ENCODE assay signal across 29 cellular contexts in genomic region chr16:82248257-82248656, GRCh38.
A peak's percentile ranks its signal among the peaks of the same experiment; 100 is the strongest.
DNase-seq lines count a peak whose midpoint lies in the region; ATAC-seq and TF ChIP-seq lines count a peak whose summit lies in the region.
"Had no signal": no experiment of that assay in that cellular context is flagged by ENCODE, and none has a peak within 500 bp of the region (broad histone marks: within the 10 kb centered on the region; RNA-seq: fewer than 3 reads in every experiment).

No MANE protein-coding gene starts in this region.

- H2BK12ac ChIP-seq in trophoblast cell (ENCODE audit: low read length): no peak overlapping the region

- H3K4me3 ChIP-seq in SK-N-MC: peak overlapping the region; percentile 55
- H3K4me3 ChIP-seq in trophoblast cell (ENCODE audit: low read depth, low read length): no peak overlapping the region
- no peak overlapping the region for H3K4me3 ChIP-seq in osteoblast (ENCODE audit: insufficient read depth, low read length)
- H3K4me3 ChIP-seq: A549; BLaER1; BLaER1 treated with 17β-estradiol and CSF1 and Interleukin-3, amounts not matched to agents 10 nM and 100 nM had no signal

- H3K27ac ChIP-seq in SK-N-MC: peak overlapping the region; percentile 94
- no peak overlapping the region for H3K27ac ChIP-seq in trophoblast cell (ENCODE audit: low read depth, low read length)
- H3K27ac ChIP-seq in osteoblast (ENCODE audit: low read depth, low read length): no peak overlapping the region
- H3K27ac ChIP-seq: 22Rv1; A549; BLaER1; BLaER1 treated with 17β-estradiol and CSF1 and Interleukin-3, amounts not matched to agents 10 nM and 100 nM; C4-2B had no signal

- no peak overlapping the region for H4K12ac ChIP-seq in trophoblast cell (ENCODE audit: low read depth, low read length)

- H3K27me3 ChIP-seq in trophoblast cell (ENCODE audit: insufficient read depth, low read length) (no peaks in the 10 kb centered on the region), osteoblast (ENCODE audit: insufficient read depth, low read length) (no peaks in the 10 kb centered on the region)
- H3K27me3 ChIP-seq: BE2C; BLaER1; BLaER1 treated with 17β-estradiol and CSF1 and Interleukin-3, amounts not matched to agents 10 nM and 100 nM had no signal

- no peak for ATAC-seq in HG03354 (IDR thresholded peaks at IDR 0.05; ENCODE audit: poor library complexity, severe bottlenecking, unreplicated experiment)
- ATAC-seq: A549; CD8-positive, alpha-beta T cell had no signal

- TF ChIP-seq CTCF in osteoblast (IDR thresholded peaks at IDR 0.05; ENCODE audit: extremely low read depth, low read depth, low read length): no peak

- H4K91ac ChIP-seq in trophoblast cell (ENCODE audit: low read depth, low read length): no peak overlapping the region

- no peaks in the 10 kb centered on the region for H3K79me1 ChIP-seq in trophoblast cell (ENCODE audit: low read length)

- H4K8ac ChIP-seq in trophoblast cell (ENCODE audit: low read depth, low read length): no peak overlapping the region

- no peak overlapping the region for H3K14ac ChIP-seq in trophoblast cell (ENCODE audit: low read length)

- no peaks in the 10 kb centered on the region for H4K20me1 ChIP-seq in osteoblast (ENCODE audit: insufficient read depth, low read length)
- H4K20me1 ChIP-seq: BLaER1; BLaER1 treated with 17β-estradiol and CSF1 and Interleukin-3, amounts not matched to agents 10 nM and 100 nM had no signal

- H3K79me2 ChIP-seq in trophoblast cell (ENCODE audit: control insufficient read depth, insufficient read depth, low read length, poor library complexity) (no peaks in the 10 kb centered on the region), osteoblast (ENCODE audit: insufficient read depth, low read length) (no peaks in the 10 kb centered on the region)

- H3K9me3 ChIP-seq in SK-N-MC (ENCODE audit: low read depth, low read length) (no peaks in the 10 kb centered on the region), trophoblast cell (ENCODE audit: insufficient read depth, low read depth, low read length) (no peaks in the 10 kb centered on the region), osteoblast (ENCODE audit: low read depth, low read length) (no peaks in the 10 kb centered on the region)
- H3K9me3 ChIP-seq: A549, BE2C, Caco-2 had no signal

- no peak overlapping the region for H3K4ac ChIP-seq in trophoblast cell (ENCODE audit: low read depth, low read length)

- H3K4me1 ChIP-seq in trophoblast cell (ENCODE audit: control insufficient read depth in 1 of 2, insufficient read depth in 2 of 2, low read length in 2 of 2): no peaks in the 10 kb centered on the region
- no peaks in the 10 kb centered on the region for H3K4me1 ChIP-seq in osteoblast (ENCODE audit: insufficient read depth, low read length)
- H3K4me1 ChIP-seq: A549, BE2C, BLaER1, Caco-2 had no signal

- H2BK5ac ChIP-seq in trophoblast cell (ENCODE audit: low read depth, low read length, poor library complexity): no peak overlapping the region

- no peak overlapping the region for H3K4me2 ChIP-seq in trophoblast cell (ENCODE audit: low read length)
- no peak overlapping the region for H3K4me2 ChIP-seq in osteoblast (ENCODE audit: insufficient read depth, low read length)
- H3K4me2 ChIP-seq: A549; BLaER1; BLaER1 treated with 17β-estradiol and CSF1 and Interleukin-3, amounts not matched to agents 10 nM and 100 nM had no signal

- H3K9ac ChIP-seq in SK-N-MC (ENCODE audit: insufficient read length): peak overlapping the region; percentile 53
- H3K9ac ChIP-seq in trophoblast cell (ENCODE audit: low read length): peak overlapping the region; percentile 29
- H3K9ac ChIP-seq: BLaER1; BLaER1 treated with 17β-estradiol and CSF1 and Interleukin-3, amounts not matched to agents 10 nM and 100 nM had no signal

- WGBS in trophoblast cell (ENCODE audit: extremely low coverage, insufficient coverage, insufficient read length): no CpG with 5 or more reads among the region's 1 CpG

- H2AFZ ChIP-seq in trophoblast cell (ENCODE audit: insufficient read depth, low read length, poor library complexity) (no peak overlapping the region), osteoblast (ENCODE audit: low read length) (no peak overlapping the region)

- no peak overlapping the region for H3K23ac ChIP-seq in trophoblast cell (ENCODE audit: low read length)

- no peak overlapping the region for H3K18ac ChIP-seq in trophoblast cell (ENCODE audit: low read length)

- H3K36me3 ChIP-seq in SK-N-MC (ENCODE audit: insufficient read depth, low read length): no peaks in the 10 kb centered on the region
- no peaks in the 10 kb centered on the region for H3K36me3 ChIP-seq in trophoblast cell (ENCODE audit: control insufficient read depth in 1 of 2, insufficient read depth in 2 of 2, low read length in 2 of 2)
- H3K36me3 ChIP-seq in osteoblast (ENCODE audit: insufficient read depth, low read length): no peaks in the 10 kb centered on the region
- H3K36me3 ChIP-seq: BE2C; BLaER1; BLaER1 treated with 17β-estradiol and CSF1 and Interleukin-3, amounts not matched to agents 10 nM and 100 nM had no signal

- no peak overlapping the region for H2AK5ac ChIP-seq in trophoblast cell (ENCODE audit: low read length)

- H2BK120ac ChIP-seq in trophoblast cell (ENCODE audit: insufficient read depth, low read length, poor library complexity): no peak overlapping the region

- DNase-seq in SK-N-MC (ENCODE audit: low read depth, low spot score): peak; percentile 51
- DNase-seq in trophoblast cell: no peak
- no peak for DNase-seq in osteoblast (ENCODE audit: insufficient read length, low spot score, missing footprints)
- DNase-seq: 8988T; ACHN; AML-193; BE2C; C1 segment of cervical spinal cord; Caco-2; Calu3; CD4-positive, alpha-beta memory T cell; CD4-positive, alpha-beta T cell; CD4-positive, CD25-positive, alpha-beta regulatory T cell; CD8-positive, alpha-beta memory T cell; CD8-positive, alpha-beta T cell; COR-L47; DMS 273 treated with DMSO at 0.1 percent for 48 hours; DMS153; DMS53; DMS79; DMS79 treated with DMSO at 0.1 percent for 48 hours; DND-41; EL had no signal
